Comparison of ENCODE assay signal across 8 cellular contexts in genomic region chr11:128714881-128715280, GRCh38. TPM values are rescaled to one million over a fixed set of nuclear protein-coding genes. Genes with fewer than 3 reads are reported as not detected.
DNase-seq lines count a peak whose midpoint lies in the region; ATAC-seq lines count a peak whose summit lies in the region.
"Had no signal": no experiment of that assay in that cellular context is flagged by ENCODE, and none has a peak within 500 bp of the region (broad histone marks: within the 10 kb centered on the region; RNA-seq: fewer than 3 reads in every experiment).

No MANE protein-coding gene starts in this region.

- no peak overlapping the region for H3K9ac ChIP-seq in rectal smooth muscle tissue (ENCODE audit: low read length)

- DNase-seq in EH (ENCODE audit: low read depth) (peak; percentile 100), MV-4-11 (lab: John Stamatoyannopoulos, UW) (peak; percentile 36), dermis blood vessel endothelial cell (peak; percentile 70), OCI-M1 (lab: John Stamatoyannopoulos, UW) (no peak)
- DNase-seq: testis had no signal

- peaks cover 24% of the 10 kb centered on the region for H3K4me1 ChIP-seq in rectal smooth muscle tissue (ENCODE audit: control insufficient read depth, insufficient read depth, low read length)

- peak overlapping the region; percentile 82 for H3K27ac ChIP-seq in rectal smooth muscle tissue (ENCODE audit: low read depth, low read length)

- ATAC-seq in HG03571 (IDR thresholded peaks at IDR 0.05; ENCODE audit: unreplicated experiment) (no peak), GM19328 (IDR thresholded peaks at IDR 0.05; ENCODE audit: unreplicated experiment) (no peak)

- no peak overlapping the region for H3K4me3 ChIP-seq in rectal smooth muscle tissue (ENCODE audit: low read length)
- H3K4me3 ChIP-seq: testis had no signal

- no peaks in the 10 kb centered on the region for H3K36me3 ChIP-seq in rectal smooth muscle tissue (ENCODE audit: control insufficient read depth, insufficient read depth, low read length)

- H3K27me3 ChIP-seq in rectal smooth muscle tissue (ENCODE audit: control insufficient read depth, insufficient read depth, low read length) = no peaks in the 10 kb centered on the region
- H3K27me3 ChIP-seq: testis had no signal

RNA-seq across cellular contexts. Expression of gene FLI1, which starts 21.0 kb away (rescaled TPM):
- 210 and 251 TPM in 2 replicates for total RNA-seq in dermis blood vessel endothelial cell
